In genomic region chr5:142108432-142109355, GRCh38 we compare ENCODE assay signal across 8 cellular contexts. TPM values are rescaled to one million over a fixed set of nuclear protein-coding genes. Genes with fewer than 3 reads are reported as not detected.
DNase-seq lines count a peak whose midpoint lies in the region; ATAC-seq and TF ChIP-seq lines count a peak whose summit lies in the region.

TSS of gene NDFIP1 (plus strand) at chr5:142108779. CDS start at chr5:142108975, 196 bp downstream.

- peak; percentile 25 for DNase-seq in CMK (ENCODE audit: low read depth)
- DNase-seq in HK-2 (ENCODE audit: unreplicated experiment): peak; percentile 71
- DNase-seq in activated T-cell treated with anti-CD3 and anti-CD28 coated beads for 24 hours (ENCODE audit: low read depth): peak; percentile 80
- DNase-seq in epithelial cell of prostate (ENCODE audit: low read depth, low spot score): no peak
- DNase-seq in mucosa of gallbladder (ENCODE audit: low spot score): peak; percentile 85
- DNase-seq in stimulated activated CD8-positive, alpha-beta memory T cell treated with anti-CD3 and anti-CD28 coated beads, Interleukin-4, amount 100 ng/mL, for 24 hours (ENCODE audit: low read depth): peak; percentile 78

- H3K9ac ChIP-seq in OCI-LY3 (ENCODE audit: low read length): peak within 1 kb of the TSS; percentile 68

- H3K79me2 ChIP-seq in OCI-LY3 (ENCODE audit: low read length): peaks cover 39% of the 10 kb centered on the region

- peaks cover 16% of the 10 kb centered on the region for H3K4me1 ChIP-seq in OCI-LY3 (ENCODE audit: low read length)

- no peak for TF ChIP-seq CTCF in OCI-LY3 (IDR thresholded peaks at IDR 0.05; ENCODE audit: low read depth, low read length)

- H3K4me2 ChIP-seq in OCI-LY3 (ENCODE audit: low read length): peak within 1 kb of the TSS; percentile 97

- H2AFZ ChIP-seq in OCI-LY3 (ENCODE audit: low read depth, low read length): peak within 1 kb of the TSS; percentile 93

- peak; percentile 97 for ATAC-seq in GM19455 (IDR thresholded peaks at IDR 0.05; ENCODE audit: unreplicated experiment)

- peaks cover 4% of the 10 kb centered on the region for H3K36me3 ChIP-seq in OCI-LY3 (replicated peaks; ENCODE audit: low read depth, low read length)

- H4K20me1 ChIP-seq in OCI-LY3 (ENCODE audit: insufficient read depth, low read length): peaks cover 30% of the 10 kb centered on the region

- no peaks in the 10 kb centered on the region for H3K9me3 ChIP-seq in OCI-LY3 (ENCODE audit: insufficient read depth, low read length)

- 0 out of 2 replicates have a peak, but pooled peaks cover 3% of the 10 kb centered on the region for H3K27me3 ChIP-seq in OCI-LY3 (ENCODE audit: low read depth, low read length)

- peak within 1 kb of the TSS; percentile 84 for H3K4me3 ChIP-seq in OCI-LY3 (ENCODE audit: low read length)

- H3K27ac ChIP-seq in OCI-LY3 (ENCODE audit: low read length) (peak within 1 kb of the TSS; percentile 35), epithelial cell of prostate (peak within 1 kb of the TSS; percentile 87)

RNA-seq across cellular contexts. Expression of gene NDFIP1, which starts in this region (rescaled TPM):
- total RNA-seq in mucosa of gallbladder: 80.0 TPM
